Comparison of ENCODE assay signal across 1 cellular context in the genomic region with DNA sequence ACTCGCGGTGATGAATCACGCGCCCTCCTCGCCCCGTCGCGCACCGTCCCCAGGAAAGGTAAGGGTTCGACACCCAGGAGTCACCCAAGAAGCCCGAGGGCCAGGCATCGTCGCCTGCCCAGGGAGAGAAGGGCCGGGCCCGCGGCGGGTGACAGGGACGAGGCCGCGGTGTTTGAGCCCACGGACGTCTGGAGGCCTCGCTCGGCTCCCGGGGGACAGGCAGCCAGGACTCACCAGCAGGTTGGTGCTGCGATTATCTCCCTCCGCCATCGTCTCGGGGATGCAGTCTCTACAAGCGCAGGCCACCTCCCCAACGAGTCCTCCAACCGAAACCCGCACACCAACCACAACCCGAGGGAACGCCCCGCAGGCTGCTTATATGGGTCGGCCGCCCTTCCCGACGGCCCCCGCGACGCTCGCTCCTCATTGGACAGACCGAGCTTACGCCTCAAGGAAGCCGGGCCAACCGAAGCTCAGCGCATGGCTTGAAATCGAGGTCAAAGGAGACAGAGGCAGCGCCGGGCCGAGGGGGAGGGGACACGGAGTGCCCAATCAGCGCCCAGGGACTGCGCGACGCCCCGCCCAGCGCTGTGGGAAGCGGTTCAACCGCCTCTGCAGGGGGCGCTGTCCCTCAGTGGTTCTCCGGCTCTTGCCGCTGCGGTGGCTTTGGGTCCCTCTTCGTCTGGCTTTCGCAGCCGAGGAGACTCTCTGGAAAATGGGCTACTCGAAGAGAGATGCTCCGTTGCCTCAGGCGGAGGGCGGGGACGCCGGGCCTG.
TF ChIP-seq lines count a peak whose summit lies in the region.

Gene ARL6IP1 (minus strand): TSS at position 353 of the 776 bp plus-strand sequence. CDS start 83 bp downstream, at position 270.

TF ChIP-seq in K562, 482 proteins besides CTCF, POLR2A, EP300 and RAD21 (continued from another document and continues in another):
- TF ChIP-seq ZNF318 (IDR thresholded peaks at IDR 0.05; ENCODE audit: borderline replicate concordance in 1 of 2, low read depth in 1 of 2) (no peak), FOXJ3 (CRISPR knock-in tag; IDR thresholded peaks at IDR 0.05) (no peak), FOXK2 (conservative IDR thresholded peaks at IDR 0.05 in 1 of 2, IDR thresholded peaks at IDR 0.05 in 1 of 2; ENCODE audit: low read depth in 2 of 2) (peak; percentile 67 to 79), IRF9 (tag; IDR thresholded peaks at IDR 0.05) (no peak), ZNF586 (CRISPR knock-in tag; conservative IDR thresholded peaks at IDR 0.05) (no peak), JUND (IDR thresholded peaks at IDR 0.05; ENCODE audit: borderline replicate concordance, low read depth, low read length) (no peak), JUND (tag; IDR thresholded peaks at IDR 0.05; ENCODE audit: borderline replicate concordance, low read depth, low read length) (peak; percentile 51; the same call in 1 of the 3 replicates), RFX7 (CRISPR knock-in tag; IDR thresholded peaks at IDR 0.05) (no peak), THRAP3 (IDR thresholded peaks at IDR 0.05; ENCODE audit: borderline replicate concordance) (peak; percentile 47; the same call in 1 of the 2 replicates), SP1 (CRISPR knock-in tag; IDR thresholded peaks at IDR 0.05) (peak; percentile 99), ZBED1 (IDR thresholded peaks at IDR 0.05) (peak; percentile 62; the same call in 1 of the 2 replicates), HES1 (IDR thresholded peaks at IDR 0.05; ENCODE audit: low read depth) (no peak), BHLHE40 (IDR thresholded peaks at IDR 0.05; ENCODE audit: low read length) (no peak; the same call in 1 of the 2 replicates), ZBTB7A (IDR thresholded peaks at IDR 0.05; ENCODE audit: borderline replicate concordance, control insufficient read depth, low read depth, low read length) (no peak), NR2C2 (CRISPR knock-in tag; IDR thresholded peaks at IDR 0.05) (peak; percentile 95), NR2C2 (tag; IDR thresholded peaks at IDR 0.05) (peak; percentile 98), MCM3 (IDR thresholded peaks at IDR 0.05) (no peak), ZKSCAN1 (IDR thresholded peaks at IDR 0.05; ENCODE audit: low read depth, low read length) (peak; percentile 10), ESRRA (IDR thresholded peaks at IDR 0.05; ENCODE audit: borderline replicate concordance, low read depth) (peak; percentile 96), ZNF507 (tag; conservative IDR thresholded peaks at IDR 0.05) (no peak), CEBPG (CRISPR knock-in tag; IDR thresholded peaks at IDR 0.05) (no peak), CEBPG (tag; conservative IDR thresholded peaks at IDR 0.05 in 1 of 2, IDR thresholded peaks at IDR 0.05 in 1 of 2) (no peak), U2AF2 (optimal IDR thresholded peaks at IDR 0.05; ENCODE audit: low read depth, low read length) (no peak), FIP1L1 (IDR thresholded peaks at IDR 0.05; ENCODE audit: low read depth, low read length, poor library complexity, severe bottlenecking) (peak; percentile 84), ZEB2 (IDR thresholded peaks at IDR 0.05) (peak; percentile 54; the same call in 1 of the 2 replicates), DACH1 (IDR thresholded peaks at IDR 0.05; ENCODE audit: partially characterized antibody) (no peak), BMI1 (IDR thresholded peaks at IDR 0.05; ENCODE audit: low read length) (no peak), ZNF511 (CRISPR knock-in tag; IDR thresholded peaks at IDR 0.05) (no peak; the same call in 1 of the 2 replicates), MYBL2 (IDR thresholded peaks at IDR 0.05; ENCODE audit: low read depth) (peak; percentile 98), MYBL2 (CRISPR knock-in tag; IDR thresholded peaks at IDR 0.05; ENCODE audit: borderline replicate concordance) (peak; percentile 98; the same call in 1 of the 2 replicates), ZNF668 (CRISPR knock-in tag; IDR thresholded peaks at IDR 0.05) (no peak), E2F5 (CRISPR knock-in tag; IDR thresholded peaks at IDR 0.05) (peak; percentile 42; the same call in 1 of the 2 replicates), NCOA4 (IDR thresholded peaks at IDR 0.05; ENCODE audit: partially characterized antibody) (no peak), HINFP (tag; conservative IDR thresholded peaks at IDR 0.05; ENCODE audit: low read depth) (no peak), NFYB (IDR thresholded peaks at IDR 0.05; ENCODE audit: extremely low read depth, insufficient read length) (peak; percentile 88), HIVEP1 (CRISPR knock-in tag; IDR thresholded peaks at IDR 0.05) (no peak), PURB (CRISPR knock-in tag; IDR thresholded peaks at IDR 0.05; ENCODE audit: low read depth) (no peak), CREB5 (CRISPR knock-in tag; IDR thresholded peaks at IDR 0.05) (no peak), ZNF3 (CRISPR knock-in tag; IDR thresholded peaks at IDR 0.05) (no peak), LCOR (CRISPR knock-in tag; IDR thresholded peaks at IDR 0.05) (peak; percentile 91), HNRNPL (IDR thresholded peaks at IDR 0.05; ENCODE audit: low read depth, low read length) (no peak), ZNF347 (CRISPR knock-in tag; IDR thresholded peaks at IDR 0.05; ENCODE audit: low read depth) (no peak)
- TF ChIP-seq, protein P1, sequence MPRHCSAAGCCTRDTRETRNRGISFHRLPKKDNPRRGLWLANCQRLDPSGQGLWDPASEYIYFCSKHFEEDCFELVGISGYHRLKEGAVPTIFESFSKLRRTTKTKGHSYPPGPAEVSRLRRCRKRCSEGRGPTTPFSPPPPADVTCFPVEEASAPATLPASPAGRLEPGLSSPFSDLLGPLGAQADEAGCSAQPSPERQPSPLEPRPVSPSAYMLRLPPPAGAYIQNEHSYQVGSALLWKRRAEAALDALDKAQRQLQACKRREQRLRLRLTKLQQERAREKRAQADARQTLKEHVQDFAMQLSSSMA (CRISPR knock-in tag; IDR thresholded peaks at IDR 0.05), result 0 out of 2 replicates have a peak, but pooled peaks have one; percentile 22
- TF ChIP-seq, protein P2, sequence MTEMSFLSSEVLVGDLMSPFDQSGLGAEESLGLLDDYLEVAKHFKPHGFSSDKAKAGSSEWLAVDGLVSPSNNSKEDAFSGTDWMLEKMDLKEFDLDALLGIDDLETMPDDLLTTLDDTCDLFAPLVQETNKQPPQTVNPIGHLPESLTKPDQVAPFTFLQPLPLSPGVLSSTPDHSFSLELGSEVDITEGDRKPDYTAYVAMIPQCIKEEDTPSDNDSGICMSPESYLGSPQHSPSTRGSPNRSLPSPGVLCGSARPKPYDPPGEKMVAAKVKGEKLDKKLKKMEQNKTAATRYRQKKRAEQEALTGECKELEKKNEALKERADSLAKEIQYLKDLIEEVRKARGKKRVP (CRISPR knock-in tag; IDR thresholded peaks at IDR 0.05), result no peak
- TF ChIP-seq, protein P3, sequence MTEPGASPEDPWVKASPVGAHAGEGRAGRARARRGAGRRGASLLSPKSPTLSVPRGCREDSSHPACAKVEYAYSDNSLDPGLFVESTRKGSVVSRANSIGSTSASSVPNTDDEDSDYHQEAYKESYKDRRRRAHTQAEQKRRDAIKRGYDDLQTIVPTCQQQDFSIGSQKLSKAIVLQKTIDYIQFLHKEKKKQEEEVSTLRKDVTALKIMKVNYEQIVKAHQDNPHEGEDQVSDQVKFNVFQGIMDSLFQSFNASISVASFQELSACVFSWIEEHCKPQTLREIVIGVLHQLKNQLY (CRISPR knock-in tag; conservative IDR thresholded peaks at IDR 0.05), result peak in 1 of 2 experiments; percentile 66; a peak in 1 of 4 replicates
